Comparison of ENCODE assay signal across 1 cellular context in the genomic region with DNA sequence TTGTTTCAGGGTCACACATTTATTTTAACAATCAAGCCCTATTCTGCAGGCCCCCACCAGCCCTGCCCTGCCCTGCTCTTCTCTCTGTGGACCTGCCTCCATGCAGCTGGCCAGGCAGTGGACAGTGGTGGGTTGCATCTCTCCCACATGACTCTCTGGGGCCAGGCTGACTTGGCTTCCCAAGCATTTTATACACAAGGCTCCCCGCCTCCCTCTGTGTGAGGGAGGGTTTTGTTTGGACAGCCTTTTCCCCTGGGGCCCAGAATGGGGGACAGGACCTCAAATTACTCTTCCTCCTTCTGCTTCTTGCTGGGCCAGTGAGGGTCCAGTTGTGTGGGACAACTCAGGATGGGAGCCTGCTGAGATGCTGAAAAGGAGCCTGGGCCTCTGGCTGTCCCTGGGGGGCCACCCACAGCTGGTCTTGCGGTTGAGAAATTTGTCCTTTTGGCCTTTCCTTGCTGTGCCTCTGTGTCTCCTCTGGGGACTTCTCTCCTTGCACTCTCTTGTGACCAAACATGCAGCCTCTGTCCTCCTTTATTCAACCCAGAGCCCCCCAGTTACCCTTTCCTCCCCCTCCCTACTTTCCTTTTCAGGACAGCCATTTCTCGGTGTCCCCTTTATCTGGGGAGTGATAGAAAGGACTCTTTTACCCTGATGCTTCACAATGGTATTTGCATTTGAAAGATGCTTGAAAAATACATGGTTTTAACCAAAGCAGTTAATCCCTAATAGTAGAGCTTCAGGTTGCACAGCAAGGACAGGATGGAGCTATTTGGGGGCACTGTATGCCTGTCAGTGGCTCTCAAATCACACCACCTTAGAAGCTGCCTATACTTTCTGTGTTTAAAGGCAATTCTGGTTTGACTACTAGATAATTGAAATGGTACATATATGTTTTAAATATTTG.
TF ChIP-seq lines count a peak whose summit lies in the region.

No MANE protein-coding gene starts in this region.

TF ChIP-seq in IMR-90, 13 proteins besides CTCF, POLR2A, EP300 and RAD21 (continued from another document):
- TF ChIP-seq, protein P1, sequence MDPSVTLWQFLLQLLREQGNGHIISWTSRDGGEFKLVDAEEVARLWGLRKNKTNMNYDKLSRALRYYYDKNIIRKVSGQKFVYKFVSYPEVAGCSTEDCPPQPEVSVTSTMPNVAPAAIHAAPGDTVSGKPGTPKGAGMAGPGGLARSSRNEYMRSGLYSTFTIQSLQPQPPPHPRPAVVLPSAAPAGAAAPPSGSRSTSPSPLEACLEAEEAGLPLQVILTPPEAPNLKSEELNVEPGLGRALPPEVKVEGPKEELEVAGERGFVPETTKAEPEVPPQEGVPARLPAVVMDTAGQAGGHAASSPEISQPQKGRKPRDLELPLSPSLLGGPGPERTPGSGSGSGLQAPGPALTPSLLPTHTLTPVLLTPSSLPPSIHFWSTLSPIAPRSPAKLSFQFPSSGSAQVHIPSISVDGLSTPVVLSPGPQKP (IDR thresholded peaks at IDR 0.05; ENCODE audit: borderline replicate concordance, low read depth, low read length): no peak
- TF ChIP-seq RCOR1 (IDR thresholded peaks at IDR 0.05; ENCODE audit: insufficient replicate concordance, low read length) (no peak), CEBPB (IDR thresholded peaks at IDR 0.05; ENCODE audit: low read depth, low read length) (no peak), MAFK (IDR thresholded peaks at IDR 0.05; ENCODE audit: low read depth, low read length) (no peak), FOS (IDR thresholded peaks at IDR 0.05; ENCODE audit: low read depth, low read length) (no peak), RFX5 (IDR thresholded peaks at IDR 0.05; ENCODE audit: low read depth, low read length) (no peak)
- TF ChIP-seq, protein P2, sequence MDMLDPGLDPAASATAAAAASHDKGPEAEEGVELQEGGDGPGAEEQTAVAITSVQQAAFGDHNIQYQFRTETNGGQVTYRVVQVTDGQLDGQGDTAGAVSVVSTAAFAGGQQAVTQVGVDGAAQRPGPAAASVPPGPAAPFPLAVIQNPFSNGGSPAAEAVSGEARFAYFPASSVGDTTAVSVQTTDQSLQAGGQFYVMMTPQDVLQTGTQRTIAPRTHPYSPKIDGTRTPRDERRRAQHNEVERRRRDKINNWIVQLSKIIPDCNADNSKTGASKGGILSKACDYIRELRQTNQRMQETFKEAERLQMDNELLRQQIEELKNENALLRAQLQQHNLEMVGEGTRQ (IDR thresholded peaks at IDR 0.05; ENCODE audit: low read depth, low read length): no peak
